ENCODE assay signal across 17 cellular contexts in the genomic region with DNA sequence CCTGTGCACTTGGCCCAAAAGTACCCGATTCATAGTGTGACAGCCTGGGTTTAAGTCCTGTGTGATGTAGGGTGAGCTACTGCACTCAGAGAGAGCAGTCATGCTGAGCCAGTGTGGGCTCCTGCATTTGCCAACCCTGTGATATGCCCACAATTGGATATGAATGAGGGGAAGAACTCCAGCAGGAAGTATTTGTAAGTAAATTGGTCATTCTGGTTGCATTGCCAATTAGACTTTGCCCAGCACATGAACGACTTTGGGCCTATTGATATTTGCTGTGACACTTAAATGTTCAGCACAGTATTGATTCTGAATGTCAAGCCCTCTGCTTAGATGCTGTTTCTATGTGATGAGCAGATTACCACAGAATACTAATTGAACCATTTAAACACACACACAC.
"Had no signal": no experiment of that assay in that cellular context is flagged by ENCODE, and none has a peak within 500 bp of the region (broad histone marks: within the 10 kb centered on the region; RNA-seq: fewer than 3 reads in every experiment).

No MANE protein-coding gene starts in this region.

- H3K27me3 Mint-ChIP-seq: activated CD8-positive, alpha-beta memory T cell treated with anti-CD3 and anti-CD28 coated beads, Interleukin-2, amount 10 ng/mL, durations not matched to agents 7 days and 5 days; activated naive CD8-positive, alpha-beta T cell treated with anti-CD3 and anti-CD28 coated beads, Interleukin-2, amount 10 ng/mL, durations not matched to agents 7 days and 5 days; naive B cell had no signal

- H3K4me3 ChIP-seq: heart right ventricle, tibial nerve had no signal

- H3K27me3 ChIP-seq: foreskin keratinocyte, heart right ventricle, tibial nerve had no signal

- H3K9me3 Mint-ChIP-seq: activated naive CD8-positive, alpha-beta T cell treated with anti-CD3 and anti-CD28 coated beads, Interleukin-2, amount 10 ng/mL, durations not matched to agents 7 days and 5 days; activated T-cell treated with anti-CD3 and anti-CD28 coated beads, Interleukin-2, amount 50 U/mL, for 4 hours had no signal

- H3K9me3 ChIP-seq: heart right ventricle, tibial nerve had no signal

- ATAC-seq: activated CD8-positive, alpha-beta memory T cell treated with anti-CD3 and anti-CD28 coated beads, Interleukin-2, amount 10 ng/mL, durations not matched to agents 7 days and 5 days; activated T-cell treated with anti-CD3 and anti-CD28 coated beads, Interleukin-2, amount 50 U/mL, for 4 hours; foreskin keratinocyte; heart right ventricle; left ventricle myocardium superior; right cardiac atrium; stimulated activated effector memory CD8-positive, alpha-beta T cell treated with anti-CD3 and anti-CD28 coated beads, Interleukin-12 subunit alpha, Interleukin-12 subunit beta, amount 100 ng/mL, for 72 hours had no signal

- H3K36me3 ChIP-seq: heart right ventricle, tibial nerve had no signal

- DNase-seq: activated CD4-positive, alpha-beta T cell treated with anti-CD3 and anti-CD28 coated beads for 1 hour; activated CD4-positive, alpha-beta T cell treated with anti-CD3 and anti-CD28 coated beads, Interleukin-2, amount 50 U/mL, for 48 hours; activated CD8-positive, alpha-beta memory T cell treated with anti-CD3 and anti-CD28 coated beads, Interleukin-2, amount 10 ng/mL, durations not matched to agents 7 days and 5 days; activated gamma-delta T cell treated with Interleukin-2 at 50 U/mL for 16 hours; activated naive CD8-positive, alpha-beta T cell treated with anti-CD3 and anti-CD28 coated beads, Interleukin-2, amount 10 ng/mL, durations not matched to agents 7 days and 5 days; activated T-cell treated with anti-CD3 and anti-CD28 coated beads, Interleukin-2, amount 50 U/mL, for 4 hours; anterior cingulate cortex; foreskin keratinocyte; heart right ventricle; islet precursor cell; left ventricle myocardium superior; naive B cell; posterior cingulate gyrus; right cardiac atrium; T-helper 9 cell had no signal

- H3K4me1 Mint-ChIP-seq: activated CD8-positive, alpha-beta memory T cell treated with anti-CD3 and anti-CD28 coated beads, Interleukin-2, amount 10 ng/mL, durations not matched to agents 7 days and 5 days; activated naive CD8-positive, alpha-beta T cell treated with anti-CD3 and anti-CD28 coated beads, Interleukin-2, amount 10 ng/mL, durations not matched to agents 7 days and 5 days; naive B cell; stimulated activated effector memory CD8-positive, alpha-beta T cell treated with anti-CD3 and anti-CD28 coated beads, Interleukin-12 subunit alpha, Interleukin-12 subunit beta, amount 100 ng/mL, for 72 hours had no signal

- H3K4me3 Mint-ChIP-seq: activated CD8-positive, alpha-beta memory T cell treated with anti-CD3 and anti-CD28 coated beads, Interleukin-2, amount 10 ng/mL, durations not matched to agents 7 days and 5 days; activated naive CD8-positive, alpha-beta T cell treated with anti-CD3 and anti-CD28 coated beads, Interleukin-2, amount 10 ng/mL, durations not matched to agents 7 days and 5 days; activated T-cell treated with anti-CD3 and anti-CD28 coated beads, Interleukin-2, amount 50 U/mL, for 4 hours; naive B cell; stimulated activated effector memory CD8-positive, alpha-beta T cell treated with anti-CD3 and anti-CD28 coated beads, Interleukin-12 subunit alpha, Interleukin-12 subunit beta, amount 100 ng/mL, for 72 hours had no signal

- H3K36me3 Mint-ChIP-seq: activated CD8-positive, alpha-beta memory T cell treated with anti-CD3 and anti-CD28 coated beads, Interleukin-2, amount 10 ng/mL, durations not matched to agents 7 days and 5 days; activated naive CD8-positive, alpha-beta T cell treated with anti-CD3 and anti-CD28 coated beads, Interleukin-2, amount 10 ng/mL, durations not matched to agents 7 days and 5 days; naive B cell; stimulated activated effector memory CD8-positive, alpha-beta T cell treated with anti-CD3 and anti-CD28 coated beads, Interleukin-12 subunit alpha, Interleukin-12 subunit beta, amount 100 ng/mL, for 72 hours had no signal

- H3K27ac Mint-ChIP-seq: activated CD8-positive, alpha-beta memory T cell treated with anti-CD3 and anti-CD28 coated beads, Interleukin-2, amount 10 ng/mL, durations not matched to agents 7 days and 5 days; activated naive CD8-positive, alpha-beta T cell treated with anti-CD3 and anti-CD28 coated beads, Interleukin-2, amount 10 ng/mL, durations not matched to agents 7 days and 5 days; naive B cell; stimulated activated effector memory CD8-positive, alpha-beta T cell treated with anti-CD3 and anti-CD28 coated beads, Interleukin-12 subunit alpha, Interleukin-12 subunit beta, amount 100 ng/mL, for 72 hours had no signal

- H3K4me1 ChIP-seq: foreskin keratinocyte, heart right ventricle, tibial nerve had no signal
